ENCODE assay signal across 18 cellular contexts in the genomic region with DNA sequence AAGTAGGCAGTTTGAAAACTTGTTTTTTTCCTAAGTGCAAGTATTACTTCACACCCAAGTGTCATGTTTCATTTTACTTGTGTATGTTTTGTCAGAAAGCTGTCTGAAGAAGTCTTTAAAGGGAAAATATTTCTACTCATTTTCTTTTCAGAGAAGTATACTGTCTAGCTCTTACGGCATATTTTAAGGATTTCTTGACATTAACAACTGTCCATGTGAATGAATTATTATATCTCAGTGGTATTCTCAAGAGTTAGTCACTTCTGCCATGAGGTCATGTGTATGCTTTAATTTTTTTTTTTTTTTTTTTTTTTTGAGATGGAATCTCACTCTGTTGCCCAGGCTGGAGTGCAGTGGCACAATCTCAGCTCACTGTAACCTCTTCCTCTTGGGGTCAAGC.
DNase-seq lines count a peak whose midpoint lies in the region; FAIRE-seq and TF ChIP-seq lines count a peak whose summit lies in the region.
"Had no signal": no experiment of that assay in that cellular context is flagged by ENCODE, and none has a peak within 500 bp of the region (broad histone marks: within the 10 kb centered on the region; RNA-seq: fewer than 3 reads in every experiment).

No MANE protein-coding gene starts in this region.

- POLR2A ChIA-PET in HEK293T (lab: Yijun Ruan, JAX) = no interaction called here

- CTCF ChIA-PET in HEK293T (lab: Yijun Ruan, JAX) = no interaction called here

- H3K27me3 ChIP-seq in skeletal muscle satellite cell (ENCODE audit: control insufficient read depth, insufficient read depth, low read length) = no peaks in the 10 kb centered on the region
- H3K27me3 ChIP-seq: MG63 had no signal

- no peak for FAIRE-seq in GM19239 (lab: Jason Lieb, UNC)

- H3K4me3 ChIP-seq in skeletal muscle satellite cell (ENCODE audit: low read length) = peak overlapping the region; percentile 24
- H3K4me3 ChIP-seq: MG63, SK-N-MC had no signal

- H3K4me1 ChIP-seq in skeletal muscle satellite cell (ENCODE audit: control insufficient read depth, insufficient read depth, low read length) = peaks cover 29% of the 10 kb centered on the region

- H3K36me3 ChIP-seq in skeletal muscle satellite cell (ENCODE audit: insufficient read depth, low read length) = no peaks in the 10 kb centered on the region
- H3K36me3 ChIP-seq: MG63 had no signal

- H3K9ac ChIP-seq in skeletal muscle satellite cell (ENCODE audit: low read depth, low read length) = peak overlapping the region; percentile 50

- DNase-seq in HEK293T (ENCODE audit: extremely low spot score) (no peak), amniotic epithelial cell (ENCODE audit: low read depth) (peak; percentile 13), myocyte (ENCODE audit: low read depth) (peak; percentile 45), GM19239 (ENCODE audit: insufficient read length, low spot score) (no peak), LoVo (ENCODE audit: low spot score) (no peak)
- DNase-seq in activated T-cell treated with anti-CD3 and anti-CD28 coated beads, Interleukin-2, amount 50 U/mL, for 48 hours = no peak
- DNase-seq: ACHN, AML-193, DMS153, H9, KBM-7, MG63, NCI-H1092 treated with DMSO at 0.1 percent for 48 hours, NCI-H2107, NCI-H2227 treated with DMSO at 0.1 percent for 48 hours, NCI-H524 had no signal

- no peaks in the 10 kb centered on the region for H3K9me3 ChIP-seq in skeletal muscle satellite cell (replicated peaks; ENCODE audit: low read length)

- peak overlapping the region; percentile 72 for H3K4me2 ChIP-seq in skeletal muscle satellite cell (ENCODE audit: low read length)

TF ChIP-seq in HEK293T, 16 proteins besides CTCF, POLR2A, EP300 and RAD21:
- TF ChIP-seq SP1 (IDR thresholded peaks at IDR 0.05) (no peak), ZNF384 (IDR thresholded peaks at IDR 0.05) (peak; percentile 54)

Comparison
In these comparisons a context has a peak if more than half of its experiments do, and no peak if none do; other contexts are left out.
1. DNase-seq: peak in amniotic epithelial cell (single experiment) and myocyte (single experiment); none in HEK293T (single experiment), GM19239 (single experiment), activated T-cell treated with anti-CD3 and anti-CD28 coated beads, Interleukin-2, amount 50 U/mL, for 48 hours (0 of 2) and LoVo (single experiment).